1 cellular context compared by ENCODE assay signal in the genomic region with DNA sequence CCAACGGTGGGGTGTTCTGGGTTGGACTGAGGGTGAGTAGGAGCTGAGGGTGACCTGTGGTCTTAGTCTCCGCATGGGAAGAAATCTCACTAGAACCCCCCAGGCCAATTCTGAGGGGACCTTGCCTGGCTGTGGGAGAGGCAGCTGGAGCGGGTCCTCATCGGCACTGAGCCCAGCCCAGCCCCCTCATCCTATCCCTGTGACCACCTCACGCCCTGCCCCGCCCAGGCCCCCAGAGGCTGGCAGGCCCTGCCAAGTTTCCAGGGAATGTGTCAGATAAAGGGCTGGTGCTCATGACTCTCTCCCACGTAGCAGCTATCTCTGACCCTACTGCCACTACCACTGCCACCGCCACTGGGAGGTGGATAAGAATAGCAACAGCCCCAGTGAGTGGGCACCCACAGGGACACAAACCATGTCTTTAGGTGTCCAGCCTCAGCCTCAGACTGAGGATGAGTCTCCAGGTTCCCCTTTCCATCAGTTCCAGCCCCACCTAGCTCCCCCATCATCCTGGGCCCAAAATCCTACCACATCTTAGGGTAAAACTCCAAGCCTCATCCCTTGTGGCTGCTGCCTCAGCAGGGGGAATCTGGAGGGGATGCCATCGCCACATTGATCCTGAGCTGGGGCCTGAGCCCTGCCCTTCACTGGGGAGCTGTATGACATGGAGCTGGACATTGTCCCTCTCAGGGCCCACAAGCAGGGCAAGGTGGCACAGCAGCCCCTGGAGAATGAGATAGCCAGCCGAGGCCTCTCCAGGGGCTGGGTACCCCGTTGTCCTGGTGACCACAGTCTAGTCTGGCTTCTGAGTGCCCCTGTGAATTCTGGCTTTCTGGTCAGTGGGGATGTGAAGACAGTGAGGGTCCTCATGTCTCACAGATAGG.
TF ChIP-seq lines count a peak whose summit lies in the region.

No MANE protein-coding gene starts in this region.

TF ChIP-seq in HepG2, 621 proteins besides CTCF, POLR2A, EP300 and RAD21 (continues in another document):
- no peak for TF ChIP-seq ZNF331 (CRISPR knock-in tag; IDR thresholded peaks at IDR 0.05)
- TF ChIP-seq NRL (CRISPR knock-in tag; IDR thresholded peaks at IDR 0.05; ENCODE audit: borderline replicate concordance): peak; percentile 57; the same call in 1 of the 2 replicates
- TF ChIP-seq, protein P1, sequence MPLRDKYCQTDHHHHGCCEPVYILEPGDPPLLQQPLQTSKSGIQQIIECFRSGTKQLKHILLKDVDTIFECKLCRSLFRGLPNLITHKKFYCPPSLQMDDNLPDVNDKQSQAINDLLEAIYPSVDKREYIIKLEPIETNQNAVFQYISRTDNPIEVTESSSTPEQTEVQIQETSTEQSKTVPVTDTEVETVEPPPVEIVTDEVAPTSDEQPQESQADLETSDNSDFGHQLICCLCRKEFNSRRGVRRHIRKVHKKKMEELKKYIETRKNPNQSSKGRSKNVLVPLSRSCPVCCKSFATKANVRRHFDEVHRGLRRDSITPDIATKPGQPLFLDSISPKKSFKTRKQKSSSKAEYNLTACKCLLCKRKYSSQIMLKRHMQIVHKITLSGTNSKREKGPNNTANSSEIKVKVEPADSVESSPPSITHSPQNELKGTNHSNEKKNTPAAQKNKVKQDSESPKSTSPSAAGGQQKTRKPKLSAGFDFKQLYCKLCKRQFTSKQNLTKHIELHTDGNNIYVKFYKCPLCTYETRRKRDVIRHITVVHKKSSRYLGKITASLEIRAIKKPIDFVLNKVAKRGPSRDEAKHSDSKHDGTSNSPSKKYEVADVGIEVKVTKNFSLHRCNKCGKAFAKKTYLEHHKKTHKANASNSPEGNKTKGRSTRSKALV (CRISPR knock-in tag; IDR thresholded peaks at IDR 0.05): no peak
- TF ChIP-seq ZNF780A (CRISPR knock-in tag; IDR thresholded peaks at IDR 0.05): no peak
- TF ChIP-seq, protein P2, sequence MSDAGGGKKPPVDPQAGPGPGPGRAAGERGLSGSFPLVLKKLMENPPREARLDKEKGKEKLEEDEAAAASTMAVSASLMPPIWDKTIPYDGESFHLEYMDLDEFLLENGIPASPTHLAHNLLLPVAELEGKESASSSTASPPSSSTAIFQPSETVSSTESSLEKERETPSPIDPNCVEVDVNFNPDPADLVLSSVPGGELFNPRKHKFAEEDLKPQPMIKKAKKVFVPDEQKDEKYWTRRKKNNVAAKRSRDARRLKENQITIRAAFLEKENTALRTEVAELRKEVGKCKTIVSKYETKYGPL (CRISPR knock-in tag; IDR thresholded peaks at IDR 0.05): no peak
- TF ChIP-seq, protein P3, sequence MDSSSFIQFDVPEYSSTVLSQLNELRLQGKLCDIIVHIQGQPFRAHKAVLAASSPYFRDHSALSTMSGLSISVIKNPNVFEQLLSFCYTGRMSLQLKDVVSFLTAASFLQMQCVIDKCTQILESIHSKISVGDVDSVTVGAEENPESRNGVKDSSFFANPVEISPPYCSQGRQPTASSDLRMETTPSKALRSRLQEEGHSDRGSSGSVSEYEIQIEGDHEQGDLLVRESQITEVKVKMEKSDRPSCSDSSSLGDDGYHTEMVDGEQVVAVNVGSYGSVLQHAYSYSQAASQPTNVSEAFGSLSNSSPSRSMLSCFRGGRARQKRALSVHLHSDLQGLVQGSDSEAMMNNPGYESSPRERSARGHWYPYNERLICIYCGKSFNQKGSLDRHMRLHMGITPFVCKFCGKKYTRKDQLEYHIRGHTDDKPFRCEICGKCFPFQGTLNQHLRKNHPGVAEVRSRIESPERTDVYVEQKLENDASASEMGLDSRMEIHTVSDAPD (CRISPR knock-in tag; IDR thresholded peaks at IDR 0.05): no peak
- TF ChIP-seq, protein P4, sequence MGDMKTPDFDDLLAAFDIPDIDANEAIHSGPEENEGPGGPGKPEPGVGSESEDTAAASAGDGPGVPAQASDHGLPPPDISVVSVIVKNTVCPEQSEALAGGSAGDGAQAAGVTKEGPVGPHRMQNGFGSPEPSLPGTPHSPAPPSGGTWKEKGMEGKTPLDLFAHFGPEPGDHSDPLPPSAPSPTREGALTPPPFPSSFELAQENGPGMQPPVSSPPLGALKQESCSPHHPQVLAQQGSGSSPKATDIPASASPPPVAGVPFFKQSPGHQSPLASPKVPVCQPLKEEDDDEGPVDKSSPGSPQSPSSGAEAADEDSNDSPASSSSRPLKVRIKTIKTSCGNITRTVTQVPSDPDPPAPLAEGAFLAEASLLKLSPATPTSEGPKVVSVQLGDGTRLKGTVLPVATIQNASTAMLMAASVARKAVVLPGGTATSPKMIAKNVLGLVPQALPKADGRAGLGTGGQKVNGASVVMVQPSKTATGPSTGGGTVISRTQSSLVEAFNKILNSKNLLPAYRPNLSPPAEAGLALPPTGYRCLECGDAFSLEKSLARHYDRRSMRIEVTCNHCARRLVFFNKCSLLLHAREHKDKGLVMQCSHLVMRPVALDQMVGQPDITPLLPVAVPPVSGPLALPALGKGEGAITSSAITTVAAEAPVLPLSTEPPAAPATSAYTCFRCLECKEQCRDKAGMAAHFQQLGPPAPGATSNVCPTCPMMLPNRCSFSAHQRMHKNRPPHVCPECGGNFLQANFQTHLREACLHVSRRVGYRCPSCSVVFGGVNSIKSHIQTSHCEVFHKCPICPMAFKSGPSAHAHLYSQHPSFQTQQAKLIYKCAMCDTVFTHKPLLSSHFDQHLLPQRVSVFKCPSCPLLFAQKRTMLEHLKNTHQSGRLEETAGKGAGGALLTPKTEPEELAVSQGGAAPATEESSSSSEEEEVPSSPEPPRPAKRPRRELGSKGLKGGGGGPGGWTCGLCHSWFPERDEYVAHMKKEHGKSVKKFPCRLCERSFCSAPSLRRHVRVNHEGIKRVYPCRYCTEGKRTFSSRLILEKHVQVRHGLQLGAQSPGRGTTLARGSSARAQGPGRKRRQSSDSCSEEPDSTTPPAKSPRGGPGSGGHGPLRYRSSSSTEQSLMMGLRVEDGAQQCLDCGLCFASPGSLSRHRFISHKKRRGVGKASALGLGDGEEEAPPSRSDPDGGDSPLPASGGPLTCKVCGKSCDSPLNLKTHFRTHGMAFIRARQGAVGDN (CRISPR knock-in tag; IDR thresholded peaks at IDR 0.05): no peak
- TF ChIP-seq, protein P5, sequence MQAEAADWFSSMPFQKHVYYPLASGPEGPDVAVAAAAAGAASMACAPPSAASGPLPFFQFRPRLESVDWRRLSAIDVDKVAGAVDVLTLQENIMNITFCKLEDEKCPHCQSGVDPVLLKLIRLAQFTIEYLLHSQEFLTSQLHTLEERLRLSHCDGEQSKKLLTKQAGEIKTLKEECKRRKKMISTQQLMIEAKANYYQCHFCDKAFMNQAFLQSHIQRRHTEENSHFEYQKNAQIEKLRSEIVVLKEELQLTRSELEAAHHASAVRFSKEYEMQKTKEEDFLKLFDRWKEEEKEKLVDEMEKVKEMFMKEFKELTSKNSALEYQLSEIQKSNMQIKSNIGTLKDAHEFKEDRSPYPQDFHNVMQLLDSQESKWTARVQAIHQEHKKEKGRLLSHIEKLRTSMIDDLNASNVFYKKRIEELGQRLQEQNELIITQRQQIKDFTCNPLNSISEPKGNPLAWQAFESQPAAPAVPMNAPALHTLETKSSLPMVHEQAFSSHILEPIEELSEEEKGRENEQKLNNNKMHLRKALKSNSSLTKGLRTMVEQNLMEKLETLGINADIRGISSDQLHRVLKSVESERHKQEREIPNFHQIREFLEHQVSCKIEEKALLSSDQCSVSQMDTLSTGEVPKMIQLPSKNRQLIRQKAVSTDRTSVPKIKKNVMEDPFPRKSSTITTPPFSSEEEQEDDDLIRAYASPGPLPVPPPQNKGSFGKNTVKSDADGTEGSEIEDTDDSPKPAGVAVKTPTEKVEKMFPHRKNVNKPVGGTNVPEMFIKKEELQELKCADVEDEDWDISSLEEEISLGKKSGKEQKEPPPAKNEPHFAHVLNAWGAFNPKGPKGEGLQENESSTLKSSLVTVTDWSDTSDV (CRISPR knock-in tag; IDR thresholded peaks at IDR 0.05): 0 out of 2 replicates have a peak, but pooled peaks have one; percentile 29
- TF ChIP-seq, protein P6, sequence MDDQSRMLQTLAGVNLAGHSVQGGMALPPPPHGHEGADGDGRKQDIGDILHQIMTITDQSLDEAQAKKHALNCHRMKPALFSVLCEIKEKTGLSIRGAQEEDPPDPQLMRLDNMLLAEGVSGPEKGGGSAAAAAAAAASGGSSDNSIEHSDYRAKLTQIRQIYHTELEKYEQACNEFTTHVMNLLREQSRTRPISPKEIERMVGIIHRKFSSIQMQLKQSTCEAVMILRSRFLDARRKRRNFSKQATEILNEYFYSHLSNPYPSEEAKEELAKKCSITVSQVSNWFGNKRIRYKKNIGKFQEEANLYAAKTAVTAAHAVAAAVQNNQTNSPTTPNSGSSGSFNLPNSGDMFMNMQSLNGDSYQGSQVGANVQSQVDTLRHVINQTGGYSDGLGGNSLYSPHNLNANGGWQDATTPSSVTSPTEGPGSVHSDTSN (CRISPR knock-in tag; IDR thresholded peaks at IDR 0.05; ENCODE audit: borderline replicate concordance): no peak
- 0 out of 2 replicates have a peak, but pooled peaks have one; percentile 25 for TF ChIP-seq HNRNPL (IDR thresholded peaks at IDR 0.05; ENCODE audit: low read depth, low read length)
- TF ChIP-seq SRY (CRISPR knock-in tag; IDR thresholded peaks at IDR 0.05): 0 out of 2 replicates have a peak, but pooled peaks have one; percentile 67
- TF ChIP-seq, protein P7, sequence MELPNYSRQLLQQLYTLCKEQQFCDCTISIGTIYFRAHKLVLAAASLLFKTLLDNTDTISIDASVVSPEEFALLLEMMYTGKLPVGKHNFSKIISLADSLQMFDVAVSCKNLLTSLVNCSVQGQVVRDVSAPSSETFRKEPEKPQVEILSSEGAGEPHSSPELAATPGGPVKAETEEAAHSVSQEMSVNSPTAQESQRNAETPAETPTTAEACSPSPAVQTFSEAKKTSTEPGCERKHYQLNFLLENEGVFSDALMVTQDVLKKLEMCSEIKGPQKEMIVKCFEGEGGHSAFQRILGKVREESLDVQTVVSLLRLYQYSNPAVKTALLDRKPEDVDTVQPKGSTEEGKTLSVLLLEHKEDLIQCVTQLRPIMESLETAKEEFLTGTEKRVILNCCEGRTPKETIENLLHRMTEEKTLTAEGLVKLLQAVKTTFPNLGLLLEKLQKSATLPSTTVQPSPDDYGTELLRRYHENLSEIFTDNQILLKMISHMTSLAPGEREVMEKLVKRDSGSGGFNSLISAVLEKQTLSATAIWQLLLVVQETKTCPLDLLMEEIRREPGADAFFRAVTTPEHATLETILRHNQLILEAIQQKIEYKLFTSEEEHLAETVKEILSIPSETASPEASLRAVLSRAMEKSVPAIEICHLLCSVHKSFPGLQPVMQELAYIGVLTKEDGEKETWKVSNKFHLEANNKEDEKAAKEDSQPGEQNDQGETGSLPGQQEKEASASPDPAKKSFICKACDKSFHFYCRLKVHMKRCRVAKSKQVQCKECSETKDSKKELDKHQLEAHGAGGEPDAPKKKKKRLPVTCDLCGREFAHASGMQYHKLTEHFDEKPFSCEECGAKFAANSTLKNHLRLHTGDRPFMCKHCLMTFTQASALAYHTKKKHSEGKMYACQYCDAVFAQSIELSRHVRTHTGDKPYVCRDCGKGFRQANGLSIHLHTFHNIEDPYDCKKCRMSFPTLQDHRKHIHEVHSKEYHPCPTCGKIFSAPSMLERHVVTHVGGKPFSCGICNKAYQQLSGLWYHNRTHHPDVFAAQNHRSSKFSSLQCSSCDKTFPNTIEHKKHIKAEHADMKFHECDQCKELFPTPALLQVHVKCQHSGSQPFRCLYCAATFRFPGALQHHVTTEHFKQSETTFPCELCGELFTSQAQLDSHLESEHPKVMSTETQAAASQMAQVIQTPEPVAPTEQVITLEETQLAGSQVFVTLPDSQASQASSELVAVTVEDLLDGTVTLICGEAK (IDR thresholded peaks at IDR 0.05): no peak
- TF ChIP-seq, protein P7 (CRISPR knock-in tag; IDR thresholded peaks at IDR 0.05): 0 out of 2 replicates have a peak, but pooled peaks have one; percentile 41
- TF ChIP-seq TSC22D2 (CRISPR knock-in tag; IDR thresholded peaks at IDR 0.05; ENCODE audit: borderline replicate concordance): no peak
- TF ChIP-seq TEAD3 (CRISPR knock-in tag; optimal IDR thresholded peaks at IDR 0.05; ENCODE audit: borderline replicate concordance): peak; percentile 8
- TF ChIP-seq, protein P8, sequence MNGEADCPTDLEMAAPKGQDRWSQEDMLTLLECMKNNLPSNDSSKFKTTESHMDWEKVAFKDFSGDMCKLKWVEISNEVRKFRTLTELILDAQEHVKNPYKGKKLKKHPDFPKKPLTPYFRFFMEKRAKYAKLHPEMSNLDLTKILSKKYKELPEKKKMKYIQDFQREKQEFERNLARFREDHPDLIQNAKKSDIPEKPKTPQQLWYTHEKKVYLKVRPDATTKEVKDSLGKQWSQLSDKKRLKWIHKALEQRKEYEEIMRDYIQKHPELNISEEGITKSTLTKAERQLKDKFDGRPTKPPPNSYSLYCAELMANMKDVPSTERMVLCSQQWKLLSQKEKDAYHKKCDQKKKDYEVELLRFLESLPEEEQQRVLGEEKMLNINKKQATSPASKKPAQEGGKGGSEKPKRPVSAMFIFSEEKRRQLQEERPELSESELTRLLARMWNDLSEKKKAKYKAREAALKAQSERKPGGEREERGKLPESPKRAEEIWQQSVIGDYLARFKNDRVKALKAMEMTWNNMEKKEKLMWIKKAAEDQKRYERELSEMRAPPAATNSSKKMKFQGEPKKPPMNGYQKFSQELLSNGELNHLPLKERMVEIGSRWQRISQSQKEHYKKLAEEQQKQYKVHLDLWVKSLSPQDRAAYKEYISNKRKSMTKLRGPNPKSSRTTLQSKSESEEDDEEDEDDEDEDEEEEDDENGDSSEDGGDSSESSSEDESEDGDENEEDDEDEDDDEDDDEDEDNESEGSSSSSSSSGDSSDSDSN (CRISPR knock-in tag; IDR thresholded peaks at IDR 0.05): 0 out of 2 replicates have a peak, but pooled peaks have one; percentile 5
- 0 out of 2 replicates have a peak, but pooled peaks have one; percentile 14 for TF ChIP-seq ZNF619 (CRISPR knock-in tag; IDR thresholded peaks at IDR 0.05)
- 0 out of 2 replicates have a peak, but pooled peaks have one; percentile 10 for TF ChIP-seq KDM2A (CRISPR knock-in tag; IDR thresholded peaks at IDR 0.05; ENCODE audit: borderline replicate concordance, low read depth)
